Comparison of ENCODE assay signal across 15 cellular contexts in genomic region chr14:84453541-84453940, GRCh38.
DNase-seq lines count a peak whose midpoint lies in the region; TF ChIP-seq lines count a peak whose summit lies in the region.
"Had no signal": no experiment of that assay in that cellular context is flagged by ENCODE, and none has a peak within 500 bp of the region (broad histone marks: within the 10 kb centered on the region; RNA-seq: fewer than 3 reads in every experiment).

No MANE protein-coding gene starts in this region.

- H3K27ac ChIP-seq in ovary = no peak overlapping the region
- H3K27ac ChIP-seq: Peyer's patch had no signal

- no peak for TF ChIP-seq POLR2A in ovary (IDR thresholded peaks at IDR 0.05)

- 30 to 40% (median 33%) methylated on average over 4 of the region's 4 CpGs for WGBS in ovary, 3 donors

- H3K27me3 ChIP-seq in adipocyte (replicated peaks; ENCODE audit: control insufficient read depth, insufficient read depth, low read length) (no peaks in the 10 kb centered on the region), skeletal muscle satellite cell (ENCODE audit: control insufficient read depth, insufficient read depth, low read length) (no peaks in the 10 kb centered on the region), ovary (no peaks in the 10 kb centered on the region)
- H3K27me3 ChIP-seq: BE2C, Peyer's patch had no signal

- DNase-seq in HCEC 1CT (peak; percentile 7), adipocyte (ENCODE audit: low read depth) (peak; percentile 54), fibroblast of mammary gland (ENCODE audit: low read depth) (peak; percentile 8), ovary (no peak), T-helper 2 cell (no peak), posterior cingulate gyrus (no peak)
- no peak for DNase-seq in effector CD8-positive, alpha-beta T cell (lab: John Stamatoyannopoulos, UW)
- DNase-seq: BE2C; CD8-positive, alpha-beta T cell; NCI-H1105 treated with DMSO at 0.1 percent for 48 hours; NCI-H187; Peyer's patch; Right ventricle myocardium superior; SK-N-SH had no signal

- H3K36me3 ChIP-seq in adipocyte (ENCODE audit: control insufficient read depth, insufficient read depth, low read length, severe bottlenecking) (no peaks in the 10 kb centered on the region), skeletal muscle satellite cell (ENCODE audit: insufficient read depth, low read length) (no peaks in the 10 kb centered on the region), ovary (no peaks in the 10 kb centered on the region)
- H3K36me3 ChIP-seq: BE2C, Peyer's patch had no signal

- H3K4me1 ChIP-seq in adipocyte (ENCODE audit: control insufficient read depth, insufficient read depth, low read length) (peaks cover 6% of the 10 kb centered on the region), skeletal muscle satellite cell (ENCODE audit: control insufficient read depth, insufficient read depth, low read length) (peaks cover 7% of the 10 kb centered on the region), ovary (ENCODE audit: insufficient read depth) (no peaks in the 10 kb centered on the region)
- H3K4me1 ChIP-seq: BE2C, Peyer's patch had no signal

- TF ChIP-seq CTCF in fibroblast of mammary gland (conservative IDR thresholded peaks at IDR 0.05; ENCODE audit: control insufficient read depth, insufficient read depth, low read depth, low read length) (no peak), ovary (IDR thresholded peaks at IDR 0.05) (no peak)

- peak overlapping the region; percentile 45 for H3K4me2 ChIP-seq in skeletal muscle satellite cell (ENCODE audit: low read length)
- H3K4me2 ChIP-seq: SK-N-SH had no signal

- H3K9ac ChIP-seq in adipocyte (ENCODE audit: low read length) (no peak overlapping the region), skeletal muscle satellite cell (ENCODE audit: low read depth, low read length) (no peak overlapping the region)
- H3K9ac ChIP-seq: SK-N-SH had no signal

- intact Hi-C loops in ovary (cut with DNase I) = no loop called here
- intact Hi-C loops in posterior cingulate gyrus (cut with DNase I) = no loop called here

- H3K9me3 ChIP-seq in adipocyte (ENCODE audit: control insufficient read depth, low read length) = no peaks in the 10 kb centered on the region
- H3K9me3 ChIP-seq in skeletal muscle satellite cell (replicated peaks; ENCODE audit: low read length) = no peaks in the 10 kb centered on the region
- H3K9me3 ChIP-seq in ovary = no peaks in the 10 kb centered on the region
- H3K9me3 ChIP-seq: BE2C, Peyer's patch, SK-N-SH had no signal

- H3K4me3 ChIP-seq in adipocyte (ENCODE audit: low read length) (peak overlapping the region; percentile 48), fibroblast of mammary gland (ENCODE audit: control insufficient read depth, low read depth, low read length) (no peak overlapping the region), skeletal muscle satellite cell (ENCODE audit: low read length) (no peak overlapping the region), ovary (no peak overlapping the region)
- H3K4me3 ChIP-seq: Peyer's patch had no signal

- TF ChIP-seq EP300 in ovary (IDR thresholded peaks at IDR 0.05) = no peak

Comparison
In these comparisons a context has a peak if more than half of its experiments do, and no peak if none do; other contexts are left out.
1. DNase-seq: peak in HCEC 1CT (single experiment), adipocyte (single experiment) and fibroblast of mammary gland (single experiment); none in ovary (0 of 5), T-helper 2 cell (0 of 5), posterior cingulate gyrus (0 of 10) and effector CD8-positive, alpha-beta T cell (single experiment).